27 cellular contexts compared by ENCODE assay signal in genomic region chr15:52037889-52038505, GRCh38. TPM values are rescaled to one million over a fixed set of nuclear protein-coding genes. Genes with fewer than 3 reads are reported as not detected.
DNase-seq lines count a peak whose midpoint lies in the region; ATAC-seq and TF ChIP-seq lines count a peak whose summit lies in the region.
"Had no signal": no experiment of that assay in that cellular context is flagged by ENCODE, and none has a peak within 500 bp of the region (broad histone marks: within the 10 kb centered on the region; RNA-seq: fewer than 3 reads in every experiment).

No MANE protein-coding gene starts in this region.

- peak overlapping the region; percentile 2 for H3K4me3 Mint-ChIP-seq in activated naive CD4-positive, alpha-beta T cell treated with anti-CD3 and anti-CD28 coated beads, Interleukin-2, amount 50 U/mL, for 24 hours
- H3K4me3 Mint-ChIP-seq in chondrocyte (ENCODE audit: unreplicated experiment) = no peak overlapping the region
- no peak overlapping the region for H3K4me3 Mint-ChIP-seq in stimulated activated effector memory CD8-positive, alpha-beta T cell treated with anti-CD3 and anti-CD28 coated beads, Interleukin-12 subunit alpha, Interleukin-12 subunit beta, amount 100 ng/mL, for 72 hours
- H3K4me3 Mint-ChIP-seq: activated B cell treated with CpG ODN at 0.5 μM for 24 hours; activated naive CD8-positive, alpha-beta T cell treated with anti-CD3 and anti-CD28 coated beads for 36 hours; B cell; mesothelial cell of epicardium; naive B cell; stimulated activated naive CD8-positive, alpha-beta T cell treated with anti-CD3 and anti-CD28 coated beads, Interleukin-15, amount 100 ng/mL, for 72 hours had no signal

- H2AFZ ChIP-seq in Loucy (ENCODE audit: low read length) = no peak overlapping the region
- H2AFZ ChIP-seq in smooth muscle cell (ENCODE audit: low read depth) = no peak overlapping the region

- no peak for TF ChIP-seq EP300 in stomach (IDR thresholded peaks at IDR 0.05)

- H3K27me3 Mint-ChIP-seq in activated naive CD4-positive, alpha-beta T cell treated with anti-CD3 and anti-CD28 coated beads, Interleukin-2, amount 50 U/mL, for 24 hours = no peaks in the 10 kb centered on the region
- no peaks in the 10 kb centered on the region for H3K27me3 Mint-ChIP-seq in chondrocyte (ENCODE audit: low read depth)
- H3K27me3 Mint-ChIP-seq: activated B cell treated with CpG ODN at 0.5 μM for 24 hours; activated naive CD8-positive, alpha-beta T cell treated with anti-CD3 and anti-CD28 coated beads for 36 hours; B cell; naive B cell; stimulated activated naive CD8-positive, alpha-beta T cell treated with anti-CD3 and anti-CD28 coated beads, Interleukin-15, amount 100 ng/mL, for 72 hours had no signal

- no peaks in the 10 kb centered on the region for H3K9me2 ChIP-seq in Loucy (replicated peaks; ENCODE audit: low read depth, low read length)

- DNase-seq in activated naive CD4-positive, alpha-beta T cell treated with Interleukin-2 at 50 U/mL for 16 hours = no peak
- no peak for DNase-seq in chondrocyte (ENCODE audit: low spot score)
- DNase-seq in smooth muscle cell (lab: John Stamatoyannopoulos, UW; ENCODE audit: unreplicated experiment) = no peak
- no peak for DNase-seq in stimulated activated effector memory CD8-positive, alpha-beta T cell treated with anti-CD3 and anti-CD28 coated beads, Interleukin-12 subunit alpha, Interleukin-12 subunit beta, amount 100 ng/mL, for 72 hours (ENCODE audit: low spot score in 2 of 2)
- DNase-seq in stomach = no peak
- no peak for DNase-seq in T-helper 9 cell
- DNase-seq: activated B cell treated with CpG ODN at 0.5 μM for 24 hours; activated CD4-positive, alpha-beta T cell treated with anti-CD3 and anti-CD28 coated beads, Interleukin-2, amount 50 U/mL, for 4 hours; activated CD8-positive, alpha-beta memory T cell treated with anti-CD3 and anti-CD28 coated beads, Interleukin-2, amount 50 U/mL, for 4 hours; activated naive CD8-positive, alpha-beta T cell treated with anti-CD3 and anti-CD28 coated beads for 36 hours; caudate nucleus; DMS53; H7; naive B cell; NCI-H1417 treated with DMSO at 0.1 percent for 48 hours; NCI-H510A treated with DMSO at 0.1 percent for 48 hours; NK-92 treated with Interleukin-12 subunit alpha and Interleukin-12 subunit beta, amount 100 ng/mL, for 24 hours; Peyer's patch; SIG-M5; stimulated activated naive CD8-positive, alpha-beta T cell treated with anti-CD3 and anti-CD28 coated beads, Interleukin-15, amount 100 ng/mL, for 72 hours; SW 1271; tibial artery had no signal

- 75% methylated on average over 2 of the region's 2 CpGs for WGBS in smooth muscle cell (ENCODE audit: low lambda C conversion rate)
- WGBS in stomach, 5 donors = 53 to 61% (median 56%) methylated on average over 2 of the region's 2 CpGs

- no peak for TF ChIP-seq CTCF in Loucy (conservative IDR thresholded peaks at IDR 0.05; ENCODE audit: low read length)
- no peak for TF ChIP-seq CTCF in chondrocyte (IDR thresholded peaks at IDR 0.05)
- TF ChIP-seq CTCF in smooth muscle cell (IDR thresholded peaks at IDR 0.05; ENCODE audit: borderline replicate concordance, insufficient read depth, poor library complexity, severe bottlenecking) = no peak
- no peak for TF ChIP-seq CTCF in stomach (IDR thresholded peaks at IDR 0.05)

- H3K36me3 ChIP-seq in Loucy (ENCODE audit: insufficient read depth, low read length) (peaks cover 15% of the 10 kb centered on the region; the same call in 1 of the 2 replicates), smooth muscle cell (ENCODE audit: low read depth) (no peaks in the 10 kb centered on the region), stomach (peaks cover 0 to 12% (median 2%) of the 10 kb centered on the region in 4 donors)
- H3K36me3 ChIP-seq: Peyer's patch, tibial artery had no signal

- intact Hi-C loops in stomach (cut with DNase I; ENCODE audit: low total_unique reads) = no loop called here

- H3K79me2 ChIP-seq in Loucy (ENCODE audit: insufficient read depth, low read length) (peaks cover 100% of the 10 kb centered on the region), smooth muscle cell (ENCODE audit: low read depth) (peaks cover 99% of the 10 kb centered on the region)

- H3K4me1 Mint-ChIP-seq in activated naive CD4-positive, alpha-beta T cell treated with anti-CD3 and anti-CD28 coated beads, Interleukin-2, amount 50 U/mL, for 24 hours = peaks cover 75% of the 10 kb centered on the region
- H3K4me1 Mint-ChIP-seq in chondrocyte (ENCODE audit: low read depth) = peaks cover 69% of the 10 kb centered on the region
- H3K4me1 Mint-ChIP-seq in stimulated activated effector memory CD8-positive, alpha-beta T cell treated with anti-CD3 and anti-CD28 coated beads, Interleukin-12 subunit alpha, Interleukin-12 subunit beta, amount 100 ng/mL, for 72 hours = peaks cover 59% of the 10 kb centered on the region

- H3K4me1 ChIP-seq in Loucy (ENCODE audit: insufficient read depth, low read length, poor library complexity, severe bottlenecking) (peaks cover 48% of the 10 kb centered on the region), smooth muscle cell (ENCODE audit: low read depth) (peaks cover 24% of the 10 kb centered on the region), stomach (peaks cover 48 to 78% (median 59%) of the 10 kb centered on the region in 4 donors)

- peaks cover 8% of the 10 kb centered on the region; the same call in 1 of the 2 replicates for H3K9me3 ChIP-seq in Loucy (ENCODE audit: insufficient read depth, low read depth, low read length)
- no peaks in the 10 kb centered on the region for H3K9me3 ChIP-seq in smooth muscle cell (replicated peaks; ENCODE audit: low read depth)
- peaks cover 0 to 12% (median 0%) of the 10 kb centered on the region in 4 donors for H3K9me3 ChIP-seq in stomach
- H3K9me3 ChIP-seq: Peyer's patch had no signal

- H3F3A ChIP-seq in Loucy (ENCODE audit: low read depth) (no peaks in the 10 kb centered on the region), smooth muscle cell (ENCODE audit: low read depth) (peaks cover 15% of the 10 kb centered on the region)

- H3K27me3 ChIP-seq in Loucy (ENCODE audit: insufficient read depth, low read length, poor library complexity, severe bottlenecking) (no peaks in the 10 kb centered on the region), smooth muscle cell (ENCODE audit: low read depth) (no peaks in the 10 kb centered on the region), stomach (no peaks in the 10 kb centered on the region)
- H3K27me3 ChIP-seq: Peyer's patch, tibial artery had no signal

- H3K27ac Mint-ChIP-seq in activated naive CD4-positive, alpha-beta T cell treated with anti-CD3 and anti-CD28 coated beads, Interleukin-2, amount 50 U/mL, for 24 hours = peak overlapping the region; percentile 53
- H3K27ac Mint-ChIP-seq in chondrocyte (ENCODE audit: unreplicated experiment) = peak overlapping the region; percentile 60
- H3K27ac Mint-ChIP-seq in stimulated activated effector memory CD8-positive, alpha-beta T cell treated with anti-CD3 and anti-CD28 coated beads, Interleukin-12 subunit alpha, Interleukin-12 subunit beta, amount 100 ng/mL, for 72 hours = no peak overlapping the region
- H3K27ac Mint-ChIP-seq: activated B cell treated with CpG ODN at 0.5 μM for 24 hours; activated naive CD8-positive, alpha-beta T cell treated with anti-CD3 and anti-CD28 coated beads for 36 hours; activated T-helper 2 cell treated with anti-CD3 and anti-CD28 coated beads, Interferon-gamma antibody, Interleukin-2, Interleukin-4, amounts not matched to agents 10 μg/mL and 5 μg/mL and 100 μg/mL, durations not matched to agents 14 hours and 24 hours and 36 hours; B cell; mesothelial cell of epicardium; stimulated activated naive CD8-positive, alpha-beta T cell treated with anti-CD3 and anti-CD28 coated beads, Interleukin-15, amount 100 ng/mL, for 72 hours had no signal

- peaks cover 13% of the 10 kb centered on the region for H3K36me3 Mint-ChIP-seq in activated naive CD4-positive, alpha-beta T cell treated with anti-CD3 and anti-CD28 coated beads, Interleukin-2, amount 50 U/mL, for 24 hours
- H3K36me3 Mint-ChIP-seq in chondrocyte (ENCODE audit: low read depth) = peaks cover 8% of the 10 kb centered on the region
- H3K36me3 Mint-ChIP-seq in stimulated activated effector memory CD8-positive, alpha-beta T cell treated with anti-CD3 and anti-CD28 coated beads, Interleukin-12 subunit alpha, Interleukin-12 subunit beta, amount 100 ng/mL, for 72 hours = peaks cover 44% of the 10 kb centered on the region

- H3K4me3 ChIP-seq in Loucy (ENCODE audit: low read length, poor library complexity, severe bottlenecking) (no peak overlapping the region), smooth muscle cell (no peak overlapping the region), stomach (no peak overlapping the region)
- H3K4me3 ChIP-seq: Peyer's patch, tibial artery had no signal

- H4K20me1 ChIP-seq in Loucy (ENCODE audit: insufficient read depth, low read length, poor library complexity, severe bottlenecking) (peaks cover 71% of the 10 kb centered on the region), smooth muscle cell (ENCODE audit: low read depth) (peaks cover 100% of the 10 kb centered on the region)

- H3K27ac ChIP-seq in smooth muscle cell (ENCODE audit: low read depth) (peak overlapping the region; percentile 25), stomach (no peak overlapping the region)
- H3K27ac ChIP-seq: Peyer's patch, tibial artery had no signal

- TF ChIP-seq POLR2A in stomach (IDR thresholded peaks at IDR 0.05) = no peak

- H3K4me2 ChIP-seq in Loucy (ENCODE audit: low read depth, low read length, poor library complexity, severe bottlenecking) = peak overlapping the region; percentile 4
- H3K4me2 ChIP-seq in smooth muscle cell = peak overlapping the region; percentile 19

- H3K9me3 Mint-ChIP-seq in activated naive CD4-positive, alpha-beta T cell treated with anti-CD3 and anti-CD28 coated beads, Interleukin-2, amount 50 U/mL, for 24 hours = no peaks in the 10 kb centered on the region
- H3K9me3 Mint-ChIP-seq in chondrocyte (ENCODE audit: low read depth) = peaks cover 11% of the 10 kb centered on the region
- peaks cover 2% of the 10 kb centered on the region for H3K9me3 Mint-ChIP-seq in stimulated activated effector memory CD8-positive, alpha-beta T cell treated with anti-CD3 and anti-CD28 coated beads, Interleukin-12 subunit alpha, Interleukin-12 subunit beta, amount 100 ng/mL, for 72 hours

- no peak for ATAC-seq in stimulated activated effector memory CD8-positive, alpha-beta T cell treated with anti-CD3 and anti-CD28 coated beads, Interleukin-12 subunit alpha, Interleukin-12 subunit beta, amount 100 ng/mL, for 72 hours
- ATAC-seq: stimulated activated naive CD8-positive, alpha-beta T cell treated with anti-CD3 and anti-CD28 coated beads, Interleukin-15, amount 100 ng/mL, for 72 hours had no signal

- H3K9ac ChIP-seq in Loucy (ENCODE audit: low read depth, low read length, poor library complexity, severe bottlenecking) (no peak overlapping the region), smooth muscle cell (ENCODE audit: low read depth) (no peak overlapping the region)

RNA-seq across cellular contexts. Expression of gene MAPK6, which starts 19.0 kb away (rescaled TPM):
- total RNA-seq in chondrocyte (45.2 to 60.1 TPM (median 59.0 TPM) in 3 replicates), smooth muscle cell (107 and 115 TPM in 2 replicates), stomach (100 to 1,000 TPM in 1 of 5 donors, 10 to 100 TPM in 3, 1 to 10 TPM in 1; 2.3 to 159 (median 26.8) TPM)
- polyA plus RNA-seq in smooth muscle cell (26.8 and 38.6 TPM in 2 replicates), stomach (10 to 100 TPM in 2 of 3 donors, 1 to 10 TPM in 1; 8.3 to 13.3 (median 10.1) TPM)
